8 cellular contexts compared by ENCODE assay signal in the genomic region with DNA sequence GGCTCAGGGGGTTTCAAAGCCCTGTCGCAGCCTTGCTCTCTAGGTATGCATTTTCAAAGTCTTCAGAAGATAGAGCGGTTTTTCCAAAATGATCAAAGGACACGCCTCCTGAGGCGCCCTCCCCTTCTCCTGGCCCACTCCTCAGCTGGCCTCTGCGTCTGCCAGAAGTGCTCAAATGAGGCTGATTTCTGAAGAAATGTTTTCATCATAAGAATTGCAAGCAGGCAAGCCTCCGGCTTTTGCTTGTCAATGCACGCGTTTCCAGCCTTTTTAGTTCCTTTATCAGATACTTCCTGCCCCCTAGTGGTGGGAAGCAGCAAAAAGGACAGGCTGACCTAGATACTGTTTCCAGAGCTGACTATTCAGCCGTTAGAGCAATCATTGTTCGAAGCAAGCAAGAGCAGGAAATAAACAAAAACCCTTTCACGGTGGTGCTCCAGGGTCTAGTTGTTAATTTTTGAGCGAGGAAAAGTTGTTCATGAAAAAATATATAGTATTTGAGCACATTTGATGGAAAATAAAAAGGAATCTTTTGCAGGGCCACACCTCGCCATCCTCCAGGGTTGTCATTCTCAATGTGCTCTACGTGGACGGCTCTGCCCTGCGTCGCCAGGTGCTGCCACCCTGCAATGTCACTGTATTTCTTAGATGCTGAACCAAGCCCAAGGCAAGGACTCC.
A peak's percentile ranks its signal among the peaks of the same experiment; 100 is the strongest.
DNase-seq lines count a peak whose midpoint lies in the region; ATAC-seq and TF ChIP-seq lines count a peak whose summit lies in the region.

No MANE protein-coding gene starts in this region.

- H3K27ac ChIP-seq in angular gyrus (ENCODE audit: low read depth, low read length): peak overlapping the region; percentile 75

- H3K4me1 Mint-ChIP-seq in T-helper 17 cell: peaks cover 25% of the 10 kb centered on the region

- peaks cover 2% of the 10 kb centered on the region for H3K36me3 Mint-ChIP-seq in T-helper 17 cell (ENCODE audit: low read depth)

- in situ Hi-C loops in GM13977 (cut with MboI; ENCODE audit: low pct_unique_long_range_greater_than_20kb, low sequenced_read_pairs, unreplicated experiment): no loop called here

- peak; percentile 98 for ATAC-seq in HG02884 (IDR thresholded peaks at IDR 0.05; ENCODE audit: unreplicated experiment)
- peak; percentile 93 for ATAC-seq in T-helper 17 cell
- ATAC-seq in left ventricle myocardium superior: peak; percentile 84
- no peak for ATAC-seq in HG02571 (IDR thresholded peaks at IDR 0.05; ENCODE audit: unreplicated experiment)

- intact Hi-C loops in left ventricle myocardium superior (cut with micrococcal nuclease): no loop called here

- H3K4me3 Mint-ChIP-seq in T-helper 17 cell: peak overlapping the region; percentile 73

- TF ChIP-seq CTCF in GM13977 (IDR thresholded peaks at IDR 0.05; ENCODE audit: extremely low read depth, insufficient read depth, missing control alignments): peak; percentile 91

- no peaks in the 10 kb centered on the region for H3K27me3 Mint-ChIP-seq in T-helper 17 cell

- no peaks in the 10 kb centered on the region for H3K9me3 ChIP-seq in T-helper 17 cell (ENCODE audit: control insufficient read depth, low read length, poor library complexity, severe bottlenecking)

- DNase-seq in GM13977 (ENCODE audit: low spot score): peak; percentile 83
- DNase-seq in NCI-H1694 (lab: John Stamatoyannopoulos, UW): peak; percentile 89
- peak; percentile 51 to 79 (median 59) for DNase-seq in T-helper 17 cell
- DNase-seq in left ventricle myocardium superior: peak; percentile 52
- DNase-seq in retina: peak; percentile 91

- peak overlapping the region; percentile 95 for H3K27ac Mint-ChIP-seq in T-helper 17 cell
